In genomic region chr12:65155784-65156183, GRCh38 we compare ENCODE assay signal across 10 cellular contexts. TPM values are rescaled to one million over a fixed set of nuclear protein-coding genes. Genes with fewer than 3 reads are reported as not detected.
DNase-seq lines count a peak whose midpoint lies in the region; ATAC-seq and TF ChIP-seq lines count a peak whose summit lies in the region.
"Had no signal": no experiment of that assay in that cellular context is flagged by ENCODE, and none has a peak within 500 bp of the region (broad histone marks: within the 10 kb centered on the region; RNA-seq: fewer than 3 reads in every experiment).

No MANE protein-coding gene starts in this region.

- H3K27me3 ChIP-seq in upper lobe of left lung = no peaks in the 10 kb centered on the region
- H3K27me3 ChIP-seq: hepatocyte had no signal

- no peak overlapping the region for H3K4me3 Mint-ChIP-seq in activated T-helper 1 cell treated with anti-CD3 and anti-CD28 coated beads, Interleukin-12 subunit alpha, Interleukin-12 subunit beta, Interleukin-2, Interleukin-4 antibody, amounts not matched to agents 30 ng/mL and 10 ng/mL and 1 ng/mL, durations not matched to agents 14 hours and 24 hours and 36 hours

- DNase-seq in activated T-helper 1 cell treated with anti-CD3 and anti-CD28 coated beads, Interleukin-12 subunit alpha, Interleukin-12 subunit beta, Interleukin-2, Interleukin-4 antibody, amounts not matched to agents 30 ng/mL and 10 ng/mL and 1 ng/mL, durations not matched to agents 14 hours and 24 hours and 36 hours (ENCODE audit: low spot score) = no peak
- DNase-seq in kidney tubule cell (ENCODE audit: low spot score) (no peak), cerebellar cortex (ENCODE audit: low spot score) (no peak), upper lobe of left lung (no peak), NCI-H748 (lab: John Stamatoyannopoulos, UW; ENCODE audit: unreplicated experiment) (no peak)
- DNase-seq: stimulated activated CD4-positive, alpha-beta T cell treated with anti-CD3 and anti-CD28 coated beads, Interleukin-15, amount 100 ng/mL, for 24 hours had no signal

- H3K36me3 Mint-ChIP-seq in activated T-helper 1 cell treated with anti-CD3 and anti-CD28 coated beads, Interleukin-12 subunit alpha, Interleukin-12 subunit beta, Interleukin-2, Interleukin-4 antibody, amounts not matched to agents 30 ng/mL and 10 ng/mL and 1 ng/mL, durations not matched to agents 14 hours and 24 hours and 36 hours (ENCODE audit: low read depth) = peaks cover 6% of the 10 kb centered on the region

- no peak for TF ChIP-seq EP300 in upper lobe of left lung (IDR thresholded peaks at IDR 0.05)

- WGBS in upper lobe of left lung, 2 donors = 69 to 74% methylated on average over 3 of the region's 3 CpGs

- H3K27me3 Mint-ChIP-seq in activated T-helper 1 cell treated with anti-CD3 and anti-CD28 coated beads, Interleukin-12 subunit alpha, Interleukin-12 subunit beta, Interleukin-2, Interleukin-4 antibody, amounts not matched to agents 30 ng/mL and 10 ng/mL and 1 ng/mL, durations not matched to agents 14 hours and 24 hours and 36 hours (ENCODE audit: insufficient read depth) = peaks cover 13% of the 10 kb centered on the region

- no peaks in the 10 kb centered on the region for H3K9me3 ChIP-seq in upper lobe of left lung

- no peak overlapping the region for H3K4me3 ChIP-seq in upper lobe of left lung
- H3K4me3 ChIP-seq: hepatocyte had no signal

- ATAC-seq in GM18502 (IDR thresholded peaks at IDR 0.05; ENCODE audit: poor library complexity, unreplicated experiment) = peak; percentile 51
- peak; percentile 26 for ATAC-seq in GM21390 (IDR thresholded peaks at IDR 0.05; ENCODE audit: unreplicated experiment)
- peak; percentile 30 for ATAC-seq in HG03139 (IDR thresholded peaks at IDR 0.05; ENCODE audit: unreplicated experiment)
- ATAC-seq in upper lobe of left lung (ENCODE audit: low FRiP score in 2 of 2) = no peak

- H3K9me3 Mint-ChIP-seq in activated T-helper 1 cell treated with anti-CD3 and anti-CD28 coated beads, Interleukin-12 subunit alpha, Interleukin-12 subunit beta, Interleukin-2, Interleukin-4 antibody, amounts not matched to agents 30 ng/mL and 10 ng/mL and 1 ng/mL, durations not matched to agents 14 hours and 24 hours and 36 hours = no peaks in the 10 kb centered on the region

- H3K27ac ChIP-seq in upper lobe of left lung = no peak overlapping the region
- H3K27ac ChIP-seq: hepatocyte had no signal

- no peaks in the 10 kb centered on the region for H3K4me1 ChIP-seq in upper lobe of left lung

- TF ChIP-seq CTCF in upper lobe of left lung (IDR thresholded peaks at IDR 0.05) = no peak

- H3K4me1 Mint-ChIP-seq in activated T-helper 1 cell treated with anti-CD3 and anti-CD28 coated beads, Interleukin-12 subunit alpha, Interleukin-12 subunit beta, Interleukin-2, Interleukin-4 antibody, amounts not matched to agents 30 ng/mL and 10 ng/mL and 1 ng/mL, durations not matched to agents 14 hours and 24 hours and 36 hours (ENCODE audit: low read depth) = peaks cover 18% of the 10 kb centered on the region

- H3K36me3 ChIP-seq in upper lobe of left lung = no peaks in the 10 kb centered on the region

- intact Hi-C loops in activated T-helper 1 cell treated with anti-CD3 and anti-CD28 coated beads, Interleukin-12 subunit alpha, Interleukin-12 subunit beta, Interleukin-2, Interleukin-4 antibody, amounts not matched to agents 30 ng/mL and 10 ng/mL and 1 ng/mL, durations not matched to agents 14 hours and 24 hours and 36 hours (cut with micrococcal nuclease) = loop anchor here (1.0 kb wide), 1 partner anchor 14 kb away; the partner anchor contains the start of gene LEMD3

- no peak for TF ChIP-seq POLR2A in upper lobe of left lung (IDR thresholded peaks at IDR 0.05)

- H3K27ac Mint-ChIP-seq in activated T-helper 1 cell treated with anti-CD3 and anti-CD28 coated beads, Interleukin-12 subunit alpha, Interleukin-12 subunit beta, Interleukin-2, Interleukin-4 antibody, amounts not matched to agents 30 ng/mL and 10 ng/mL and 1 ng/mL, durations not matched to agents 14 hours and 24 hours and 36 hours = peak overlapping the region; percentile 58

RNA-seq across cellular contexts. Expression of gene LEMD3, which starts 13.6 kb away (rescaled TPM):
- total RNA-seq in activated T-helper 1 cell treated with anti-CD3 and anti-CD28 coated beads, Interleukin-12 subunit alpha, Interleukin-12 subunit beta, Interleukin-2, Interleukin-4 antibody, amounts not matched to agents 30 ng/mL and 10 ng/mL and 1 ng/mL, durations not matched to agents 14 hours and 24 hours and 36 hours = 26.5 and 34.6 TPM in 2 replicates
- total RNA-seq in upper lobe of left lung = 10 to 100 TPM; 30.3 to 94.3 (median 49.3) TPM

RNA-seq across cellular contexts. Expression of gene WIF1, which starts 34.7 kb away (rescaled TPM):
- total RNA-seq in activated T-helper 1 cell treated with anti-CD3 and anti-CD28 coated beads, Interleukin-12 subunit alpha, Interleukin-12 subunit beta, Interleukin-2, Interleukin-4 antibody, amounts not matched to agents 30 ng/mL and 10 ng/mL and 1 ng/mL, durations not matched to agents 14 hours and 24 hours and 36 hours = not detected in 2 replicates
- total RNA-seq in upper lobe of left lung = 100 to 1,000 TPM in 2 of 6 donors, 10 to 100 TPM in 4; 32.6 to 250 (median 64.4) TPM

Comparison
In these comparisons a context has a peak if more than half of its experiments do, and no peak if none do; other contexts are left out.
1. ATAC-seq: peak in GM18502 (single experiment), GM21390 (single experiment) and HG03139 (single experiment); none in upper lobe of left lung (0 of 2).
2. RNA of gene WIF1, which starts 34.7 kb away (total RNA-seq): 32.6 to 250 TPM in upper lobe of left lung; not detected in activated T-helper 1 cell treated with anti-CD3 and anti-CD28 coated beads, Interleukin-12 subunit alpha, Interleukin-12 subunit beta, Interleukin-2, Interleukin-4 antibody, amounts not matched to agents 30 ng/mL and 10 ng/mL and 1 ng/mL, durations not matched to agents 14 hours and 24 hours and 36 hours; every median in the first group is over 10 times any median in the second.